Comparison of ENCODE assay signal across 1 cellular context in the genomic region with DNA sequence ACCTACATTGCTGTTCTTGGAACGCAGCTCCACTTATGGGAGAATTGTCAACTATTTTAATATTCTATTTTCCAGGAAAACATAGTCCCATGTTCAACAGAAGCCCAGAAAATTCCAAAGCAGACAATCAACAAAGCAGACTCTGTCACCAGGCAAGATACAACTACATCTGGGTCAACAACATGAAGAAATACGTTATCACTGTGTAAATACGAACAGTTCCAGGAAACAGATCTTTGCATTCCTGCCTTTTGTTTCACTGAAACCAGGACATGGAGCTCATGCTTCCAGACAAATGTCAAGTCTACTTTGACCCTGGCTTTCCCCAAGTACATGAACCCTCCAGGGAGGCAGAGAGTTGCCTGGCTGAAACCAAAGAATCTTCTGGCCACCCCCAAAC.
A peak's percentile ranks its signal among the peaks of the same experiment; 100 is the strongest.
TF ChIP-seq lines count a peak whose summit lies in the region.

No MANE protein-coding gene starts in this region.

TF ChIP-seq in HepG2, 621 proteins besides CTCF, POLR2A, EP300 and RAD21 (continued from another document and continues in another):
- peak; percentile 87 for TF ChIP-seq ZNF609 (CRISPR knock-in tag; IDR thresholded peaks at IDR 0.05; ENCODE audit: borderline replicate concordance)
- no peak for TF ChIP-seq ZNF18 (CRISPR knock-in tag; IDR thresholded peaks at IDR 0.05; ENCODE audit: insufficient replicate concordance)
- peak; percentile 84 for TF ChIP-seq HOXD1 (CRISPR knock-in tag; IDR thresholded peaks at IDR 0.05)
- no peak for TF ChIP-seq SOX6 (IDR thresholded peaks at IDR 0.05)
- peak; percentile 100 for TF ChIP-seq SOX6 (CRISPR knock-in tag; IDR thresholded peaks at IDR 0.05)
- TF ChIP-seq ZNF597 (CRISPR knock-in tag; IDR thresholded peaks at IDR 0.05) = no peak
- TF ChIP-seq ZNF569 (CRISPR knock-in tag; IDR thresholded peaks at IDR 0.05; ENCODE audit: borderline replicate concordance) = no peak
- TF ChIP-seq HIC2 (CRISPR knock-in tag; IDR thresholded peaks at IDR 0.05; ENCODE audit: low read depth) = no peak
- no peak for TF ChIP-seq ZSCAN30 (CRISPR knock-in tag; IDR thresholded peaks at IDR 0.05)
- TF ChIP-seq, protein P1, sequence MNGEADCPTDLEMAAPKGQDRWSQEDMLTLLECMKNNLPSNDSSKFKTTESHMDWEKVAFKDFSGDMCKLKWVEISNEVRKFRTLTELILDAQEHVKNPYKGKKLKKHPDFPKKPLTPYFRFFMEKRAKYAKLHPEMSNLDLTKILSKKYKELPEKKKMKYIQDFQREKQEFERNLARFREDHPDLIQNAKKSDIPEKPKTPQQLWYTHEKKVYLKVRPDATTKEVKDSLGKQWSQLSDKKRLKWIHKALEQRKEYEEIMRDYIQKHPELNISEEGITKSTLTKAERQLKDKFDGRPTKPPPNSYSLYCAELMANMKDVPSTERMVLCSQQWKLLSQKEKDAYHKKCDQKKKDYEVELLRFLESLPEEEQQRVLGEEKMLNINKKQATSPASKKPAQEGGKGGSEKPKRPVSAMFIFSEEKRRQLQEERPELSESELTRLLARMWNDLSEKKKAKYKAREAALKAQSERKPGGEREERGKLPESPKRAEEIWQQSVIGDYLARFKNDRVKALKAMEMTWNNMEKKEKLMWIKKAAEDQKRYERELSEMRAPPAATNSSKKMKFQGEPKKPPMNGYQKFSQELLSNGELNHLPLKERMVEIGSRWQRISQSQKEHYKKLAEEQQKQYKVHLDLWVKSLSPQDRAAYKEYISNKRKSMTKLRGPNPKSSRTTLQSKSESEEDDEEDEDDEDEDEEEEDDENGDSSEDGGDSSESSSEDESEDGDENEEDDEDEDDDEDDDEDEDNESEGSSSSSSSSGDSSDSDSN (CRISPR knock-in tag; IDR thresholded peaks at IDR 0.05) = no peak
- no peak for TF ChIP-seq NFIB (CRISPR knock-in tag; IDR thresholded peaks at IDR 0.05; ENCODE audit: borderline replicate concordance)
- no peak for TF ChIP-seq ZNF570 (CRISPR knock-in tag; IDR thresholded peaks at IDR 0.05; ENCODE audit: borderline replicate concordance)
- no peak for TF ChIP-seq ARNT (IDR thresholded peaks at IDR 0.05)
- TF ChIP-seq TAF1 (CRISPR knock-in tag; IDR thresholded peaks at IDR 0.05) = no peak
- TF ChIP-seq GATAD2A (CRISPR knock-in tag; IDR thresholded peaks at IDR 0.05) = peak; percentile 99
- TF ChIP-seq ZNF841 (CRISPR knock-in tag; IDR thresholded peaks at IDR 0.05; ENCODE audit: borderline replicate concordance) = no peak
- peak; percentile 93 for TF ChIP-seq HMG20B (CRISPR knock-in tag; conservative IDR thresholded peaks at IDR 0.05)
- 0 out of 2 replicates have a peak, but pooled peaks have one; percentile 47 for TF ChIP-seq THYN1 (CRISPR knock-in tag; IDR thresholded peaks at IDR 0.05; ENCODE audit: borderline replicate concordance, low read depth)
- peak; percentile 40; the same call in 1 of the 2 replicates for TF ChIP-seq CBFB (CRISPR knock-in tag; IDR thresholded peaks at IDR 0.05)
- TF ChIP-seq SPEN (CRISPR knock-in tag; IDR thresholded peaks at IDR 0.05; ENCODE audit: low read depth) = no peak
- TF ChIP-seq BATF2 (CRISPR knock-in tag; IDR thresholded peaks at IDR 0.05) = no peak
- TF ChIP-seq NR2F2 (IDR thresholded peaks at IDR 0.05; ENCODE audit: borderline replicate concordance, low read depth) = peak; percentile 89
- no peak for TF ChIP-seq ESRRA (CRISPR knock-in tag; IDR thresholded peaks at IDR 0.05; ENCODE audit: low read depth)
- TF ChIP-seq TCF7 (IDR thresholded peaks at IDR 0.05; ENCODE audit: low read depth) = peak; percentile 91
- peak; percentile 66 for TF ChIP-seq ZMYM4 (CRISPR knock-in tag; IDR thresholded peaks at IDR 0.05)
- TF ChIP-seq DR1 (CRISPR knock-in tag; IDR thresholded peaks at IDR 0.05) = no peak
- TF ChIP-seq THAP8 (CRISPR knock-in tag; IDR thresholded peaks at IDR 0.05; ENCODE audit: borderline replicate concordance) = no peak
- TF ChIP-seq POLR2AphosphoS5 (IDR thresholded peaks at IDR 0.05; ENCODE audit: low read depth, low read length) = no peak
- TF ChIP-seq KDM1A (CRISPR knock-in tag; IDR thresholded peaks at IDR 0.05) = peak; percentile 82
- peak; percentile 86 for TF ChIP-seq ZNF792 (CRISPR knock-in tag; IDR thresholded peaks at IDR 0.05)
- TF ChIP-seq PHF8 (CRISPR knock-in tag; IDR thresholded peaks at IDR 0.05) = peak; percentile 39; the same call in 1 of the 2 replicates
- no peak for TF ChIP-seq BHLHE40 (IDR thresholded peaks at IDR 0.05; ENCODE audit: low read length)
- TF ChIP-seq ZNF225 (CRISPR knock-in tag; IDR thresholded peaks at IDR 0.05) = no peak
- TF ChIP-seq POGK (CRISPR knock-in tag; conservative IDR thresholded peaks at IDR 0.05) = 0 out of 2 replicates have a peak, but pooled peaks have one; percentile 38
- TF ChIP-seq ATF7 (IDR thresholded peaks at IDR 0.05) = no peak
- TF ChIP-seq ATF7 (CRISPR knock-in tag; IDR thresholded peaks at IDR 0.05) = no peak; the same call in 1 of the 2 replicates
- TF ChIP-seq, protein P2, sequence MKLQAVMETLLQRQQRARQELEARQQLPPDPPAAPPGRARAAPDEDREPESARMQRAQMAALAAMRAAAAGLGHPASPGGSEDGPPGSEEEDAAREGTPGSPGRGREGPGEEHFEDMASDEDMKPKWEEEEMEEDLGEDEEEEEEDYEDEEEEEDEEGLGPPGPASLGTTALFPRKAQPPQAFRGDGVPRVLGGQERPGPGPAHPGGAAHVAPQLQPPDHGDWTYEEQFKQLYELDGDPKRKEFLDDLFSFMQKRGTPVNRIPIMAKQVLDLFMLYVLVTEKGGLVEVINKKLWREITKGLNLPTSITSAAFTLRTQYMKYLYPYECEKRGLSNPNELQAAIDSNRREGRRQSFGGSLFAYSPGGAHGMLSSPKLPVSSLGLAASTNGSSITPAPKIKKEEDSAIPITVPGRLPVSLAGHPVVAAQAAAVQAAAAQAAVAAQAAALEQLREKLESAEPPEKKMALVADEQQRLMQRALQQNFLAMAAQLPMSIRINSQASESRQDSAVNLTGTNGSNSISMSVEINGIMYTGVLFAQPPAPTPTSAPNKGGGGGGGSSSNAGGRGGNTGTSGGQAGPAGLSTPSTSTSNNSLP (IDR thresholded peaks at IDR 0.05; ENCODE audit: low read depth, low read length) = 0 out of 2 replicates have a peak, but pooled peaks have one; percentile 18
- TF ChIP-seq, protein P3, sequence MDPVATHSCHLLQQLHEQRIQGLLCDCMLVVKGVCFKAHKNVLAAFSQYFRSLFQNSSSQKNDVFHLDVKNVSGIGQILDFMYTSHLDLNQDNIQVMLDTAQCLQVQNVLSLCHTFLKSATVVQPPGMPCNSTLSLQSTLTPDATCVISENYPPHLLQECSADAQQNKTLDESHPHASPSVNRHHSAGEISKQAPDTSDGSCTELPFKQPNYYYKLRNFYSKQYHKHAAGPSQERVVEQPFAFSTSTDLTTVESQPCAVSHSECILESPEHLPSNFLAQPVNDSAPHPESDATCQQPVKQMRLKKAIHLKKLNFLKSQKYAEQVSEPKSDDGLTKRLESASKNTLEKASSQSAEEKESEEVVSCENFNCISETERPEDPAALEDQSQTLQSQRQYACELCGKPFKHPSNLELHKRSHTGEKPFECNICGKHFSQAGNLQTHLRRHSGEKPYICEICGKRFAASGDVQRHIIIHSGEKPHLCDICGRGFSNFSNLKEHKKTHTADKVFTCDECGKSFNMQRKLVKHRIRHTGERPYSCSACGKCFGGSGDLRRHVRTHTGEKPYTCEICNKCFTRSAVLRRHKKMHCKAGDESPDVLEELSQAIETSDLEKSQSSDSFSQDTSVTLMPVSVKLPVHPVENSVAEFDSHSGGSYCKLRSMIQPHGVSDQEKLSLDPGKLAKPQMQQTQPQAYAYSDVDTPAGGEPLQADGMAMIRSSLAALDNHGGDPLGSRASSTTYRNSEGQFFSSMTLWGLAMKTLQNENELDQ (CRISPR knock-in tag; IDR thresholded peaks at IDR 0.05; ENCODE audit: borderline replicate concordance) = no peak
